Comparison of ENCODE assay signal across 9 cellular contexts in genomic region chr5:137858223-137858916, GRCh38. TPM values are rescaled to one million over a fixed set of nuclear protein-coding genes. Genes with fewer than 3 reads are reported as not detected.
DNase-seq lines count a peak whose midpoint lies in the region; ATAC-seq and TF ChIP-seq lines count a peak whose summit lies in the region.
"Had no signal": no experiment of that assay in that cellular context is flagged by ENCODE, and none has a peak within 500 bp of the region (broad histone marks: within the 10 kb centered on the region; RNA-seq: fewer than 3 reads in every experiment).

No MANE protein-coding gene starts in this region.

- DNase-seq in AG09319 (ENCODE audit: extremely low read depth, low read depth) = peak; percentile 4
- peak in 1 of 3 donors; percentile 3 for DNase-seq in mucosa of descending colon
- no peak for DNase-seq in foreskin melanocyte

- peak overlapping the region; percentile 72 for H3K4me3 Mint-ChIP-seq in activated naive CD8-positive, alpha-beta T cell

- H3K4me1 ChIP-seq in mucosa of descending colon (ENCODE audit: low read depth) = no peaks in the 10 kb centered on the region

- H3K36me3 ChIP-seq in mucosa of descending colon (ENCODE audit: low read depth) = no peaks in the 10 kb centered on the region

- no peaks in the 10 kb centered on the region for H3K9me3 ChIP-seq in mucosa of descending colon

- H3K9me3 Mint-ChIP-seq in activated naive CD8-positive, alpha-beta T cell (ENCODE audit: low read depth) = no peaks in the 10 kb centered on the region
- H3K9me3 Mint-ChIP-seq: brain had no signal

- H3K36me3 Mint-ChIP-seq in activated naive CD8-positive, alpha-beta T cell = peaks cover 1% of the 10 kb centered on the region
- H3K36me3 Mint-ChIP-seq: brain had no signal

- H3K4me3 ChIP-seq in mucosa of descending colon = no peak overlapping the region

- no peak for TF ChIP-seq POLR2A in GM18505 (IDR thresholded peaks at IDR 0.05; ENCODE audit: borderline replicate concordance, extremely low read depth, insufficient read depth, insufficient read length)

- ATAC-seq in GM19351 (IDR thresholded peaks at IDR 0.05; ENCODE audit: unreplicated experiment) (peak; percentile 81), HG03432 (IDR thresholded peaks at IDR 0.05; ENCODE audit: unreplicated experiment) (peak; percentile 83), mucosa of descending colon (peak; percentile 62), esophagus mucosa (no peak), GM18505 (IDR thresholded peaks at IDR 0.05; ENCODE audit: unreplicated experiment) (no peak)

- intact Hi-C loops in mucosa of descending colon (cut with DNase I, micrococcal nuclease) = no loop called here

- peaks cover 14% of the 10 kb centered on the region for H3K4me1 Mint-ChIP-seq in activated naive CD8-positive, alpha-beta T cell (ENCODE audit: low read depth)

- H3K27me3 Mint-ChIP-seq in activated naive CD8-positive, alpha-beta T cell = no peaks in the 10 kb centered on the region
- H3K27me3 Mint-ChIP-seq: brain had no signal

- TF ChIP-seq CTCF in AG09319 (IDR thresholded peaks at IDR 0.05; ENCODE audit: low read depth, low read length) (no peak), mucosa of descending colon (IDR thresholded peaks at IDR 0.05) (no peak)

- H3K27ac Mint-ChIP-seq in activated naive CD8-positive, alpha-beta T cell = no peak overlapping the region
- H3K27ac Mint-ChIP-seq: brain had no signal

RNA-seq across cellular contexts. Expression of gene MYOT, which starts 9.3 kb away (rescaled TPM):
- 1 to 10 TPM in 2 of 3 donors, under 1 TPM in 1; 0.84 to 8.4 (median 2.0) TPM for total RNA-seq in mucosa of descending colon
- not detected for total RNA-seq in esophagus mucosa

RNA-seq across cellular contexts. Expression of gene PKD2L2, which starts 30.9 kb away (rescaled TPM):
- total RNA-seq in mucosa of descending colon (not detected), esophagus mucosa (not detected)

Comparison
In these comparisons a context has a peak if more than half of its experiments do, and no peak if none do; other contexts are left out.
1. ATAC-seq: peak in GM19351 (single experiment), HG03432 (single experiment) and mucosa of descending colon (single experiment); none in esophagus mucosa (single experiment) and GM18505 (single experiment).